Comparison of ENCODE assay signal across 16 cellular contexts in the genomic region with DNA sequence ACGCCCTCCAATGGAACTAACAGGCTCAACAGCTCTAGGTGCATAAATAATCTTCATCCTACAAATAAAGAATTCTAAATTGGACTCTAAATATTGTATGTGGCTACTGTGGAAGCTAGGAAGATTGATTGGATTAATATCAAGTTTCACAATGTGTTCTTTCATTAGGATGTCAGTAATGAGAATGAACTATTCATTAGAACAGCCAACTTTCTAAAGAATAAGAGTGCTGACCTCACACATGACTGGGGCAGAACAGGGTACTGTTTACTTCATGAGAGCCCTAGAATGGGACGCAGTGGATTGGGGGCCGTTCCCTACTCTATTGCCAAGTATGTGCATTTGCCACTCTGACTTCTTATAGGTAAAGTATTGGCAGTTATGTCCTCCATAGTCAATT.
DNase-seq lines count a peak whose midpoint lies in the region; ATAC-seq and TF ChIP-seq lines count a peak whose summit lies in the region.
"Had no signal": no experiment of that assay in that cellular context is flagged by ENCODE, and none has a peak within 500 bp of the region (broad histone marks: within the 10 kb centered on the region; RNA-seq: fewer than 3 reads in every experiment).

No MANE protein-coding gene starts in this region.

- H3K9me3 ChIP-seq in esophagus muscularis mucosa = no peaks in the 10 kb centered on the region
- H3K9me3 ChIP-seq: BE2C, HAP-1 had no signal

- no peaks in the 10 kb centered on the region for H3K27me3 ChIP-seq in esophagus muscularis mucosa
- H3K27me3 ChIP-seq: BE2C had no signal

- no peak for TF ChIP-seq EP300 in esophagus muscularis mucosa (IDR thresholded peaks at IDR 0.05)

- no peak overlapping the region for H3K4me3 ChIP-seq in esophagus muscularis mucosa
- H3K4me3 ChIP-seq: GM23248, HAP-1 had no signal

- H3K36me3 Mint-ChIP-seq in progenitor cell of endocrine pancreas (ENCODE audit: insufficient read depth) = no peaks in the 10 kb centered on the region
- H3K36me3 Mint-ChIP-seq: CD4-positive, CD25-positive, alpha-beta regulatory T cell; IgD-negative memory B cell had no signal

- no peak for ATAC-seq in GM18907 (IDR thresholded peaks at IDR 0.05; ENCODE audit: unreplicated experiment)
- ATAC-seq: HepG2 had no signal

- WGBS in esophagus muscularis mucosa = 72% methylated on average over 3 of the region's 3 CpGs

- DNase-seq in esophagus muscularis mucosa (ENCODE audit: extremely low spot score) (peak; percentile 29), medulla oblongata (ENCODE audit: extremely low spot score) (peak; percentile 56), substantia nigra (lab: John Stamatoyannopoulos, UW) (peak in 7 of 49 donors; percentile 0 to 24 (median 2)), progenitor cell of endocrine pancreas (ENCODE audit: low spot score, unreplicated experiment) (no peak)
- no peak for DNase-seq in activated T-cell treated with anti-CD3 and anti-CD28 coated beads, Interleukin-2, amount 50 U/mL, for 48 hours
- DNase-seq: BE2C; CD4-positive, CD25-positive, alpha-beta regulatory T cell; CD8-positive, alpha-beta memory T cell; COR-L47; DMS 273 treated with DMSO at 0.1 percent for 48 hours; DMS53; GM23248 had no signal

- H3K4me1 ChIP-seq in esophagus muscularis mucosa = no peaks in the 10 kb centered on the region
- H3K4me1 ChIP-seq: BE2C, HAP-1 had no signal

- H3K4me1 Mint-ChIP-seq in progenitor cell of endocrine pancreas (ENCODE audit: low read depth) = no peaks in the 10 kb centered on the region
- H3K4me1 Mint-ChIP-seq: CD4-positive, CD25-positive, alpha-beta regulatory T cell; CD8-positive, alpha-beta memory T cell; IgD-negative memory B cell had no signal

- no peak overlapping the region for H3K27ac Mint-ChIP-seq in progenitor cell of endocrine pancreas
- H3K27ac Mint-ChIP-seq: CD4-positive, CD25-positive, alpha-beta regulatory T cell; CD8-positive, alpha-beta memory T cell; IgD-negative memory B cell had no signal

- H3K4me3 Mint-ChIP-seq in progenitor cell of endocrine pancreas (ENCODE audit: low read depth) = no peak overlapping the region
- H3K4me3 Mint-ChIP-seq: CD4-positive, CD25-positive, alpha-beta regulatory T cell; CD8-positive, alpha-beta memory T cell; IgD-negative memory B cell had no signal

- intact Hi-C loops in esophagus muscularis mucosa (cut with DNase I) = no loop called here

- H3K27ac ChIP-seq in esophagus muscularis mucosa (replicated peaks in 1 of 4) (no peak overlapping the region), substantia nigra (ENCODE audit: low read depth, low read length, poor library complexity, severe bottlenecking) (peak overlapping the region; percentile 66)
- H3K27ac ChIP-seq: GM23248 had no signal

- no peak for TF ChIP-seq POLR2A in esophagus muscularis mucosa (IDR thresholded peaks at IDR 0.05; ENCODE audit: low read depth)

- H3K9me3 Mint-ChIP-seq in progenitor cell of endocrine pancreas (ENCODE audit: low read depth) = no peaks in the 10 kb centered on the region

- no peak for TF ChIP-seq CTCF in esophagus muscularis mucosa (IDR thresholded peaks at IDR 0.05)
- TF ChIP-seq CTCF in progenitor cell of endocrine pancreas (IDR thresholded peaks at IDR 0.05; ENCODE audit: unreplicated experiment) = no peak

- peaks cover 3% of the 10 kb centered on the region for H3K27me3 Mint-ChIP-seq in progenitor cell of endocrine pancreas
- H3K27me3 Mint-ChIP-seq: CD4-positive, CD25-positive, alpha-beta regulatory T cell; CD8-positive, alpha-beta memory T cell; IgD-negative memory B cell had no signal

- no peaks in the 10 kb centered on the region for H3K36me3 ChIP-seq in esophagus muscularis mucosa
- H3K36me3 ChIP-seq: BE2C, HAP-1 had no signal

Comparison
In these comparisons a context has a peak if more than half of its experiments do, and no peak if none do; other contexts are left out.
1. DNase-seq: peak in esophagus muscularis mucosa (single experiment) and medulla oblongata (single experiment); none in activated T-cell treated with anti-CD3 and anti-CD28 coated beads, Interleukin-2, amount 50 U/mL, for 48 hours (0 of 2) and progenitor cell of endocrine pancreas (single experiment).